21 cellular contexts compared by ENCODE assay signal in the genomic region with DNA sequence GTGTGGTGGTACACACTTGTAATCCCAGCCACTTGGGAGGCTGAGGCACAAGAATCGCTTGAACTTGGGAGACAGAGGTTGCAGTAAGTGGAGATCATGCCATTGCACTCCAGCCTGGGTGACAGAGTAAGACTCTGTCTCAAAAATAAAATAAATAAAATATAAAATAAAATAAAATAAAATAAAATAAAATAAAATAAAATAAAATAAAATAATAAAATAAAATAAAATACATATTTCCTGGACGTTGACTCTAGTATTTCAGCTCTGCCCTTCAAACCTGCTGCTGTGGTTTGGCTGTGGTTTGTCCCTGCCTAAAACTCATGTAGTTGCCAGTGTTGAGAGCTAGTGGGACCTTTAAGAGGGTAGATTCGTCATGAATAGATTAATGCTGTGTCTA. TPM values are rescaled to one million over a fixed set of nuclear protein-coding genes. Genes with fewer than 3 reads are reported as not detected.
"Had no signal": no experiment of that assay in that cellular context is flagged by ENCODE, and none has a peak within 500 bp of the region (broad histone marks: within the 10 kb centered on the region; RNA-seq: fewer than 3 reads in every experiment).

No MANE protein-coding gene starts in this region.

RNA-seq across cellular contexts. Expression of a gene that starts 45.6 kb away (rescaled TPM):
- total RNA-seq: activated B cell treated with CpG ODN at 0.5 μM for 24 hours; activated CD4-positive, alpha-beta memory T cell treated with anti-CD3 and anti-CD28 coated beads for 36 hours; activated CD4-positive, alpha-beta T cell treated with anti-CD3 and anti-CD28 coated beads, Interleukin-2, amount 10 ng/mL, durations not matched to agents 24 days and 14 days; activated CD8-positive, alpha-beta memory T cell treated with anti-CD3 and anti-CD28 coated beads for 36 hours; activated CD8-positive, alpha-beta T cell treated with anti-CD3 and anti-CD28 coated beads for 36 hours; activated naive CD4-positive, alpha-beta T cell treated with anti-CD3 and anti-CD28 coated beads for 36 hours; activated naive CD4-positive, alpha-beta T cell treated with anti-CD3 and anti-CD28 coated beads, Interleukin-2, amount 50 U/mL, for 72 hours; activated naive CD8-positive, alpha-beta T cell treated with anti-CD3 and anti-CD28 coated beads for 36 hours; activated T-cell treated with anti-CD3 and anti-CD28 coated beads, Interleukin-2, amount 50 U/mL, for 4 hours; activated T-cell treated with anti-CD3 and anti-CD28 coated beads, Interleukin-2, amount 50 U/mL, for 72 hours; activated T-helper 1 cell treated with anti-CD3 and anti-CD28 coated beads, Interleukin-12 subunit alpha, Interleukin-12 subunit beta, Interleukin-2, Interleukin-4 antibody, amounts not matched to agents 30 ng/mL and 10 ng/mL and 1 ng/mL, durations not matched to agents 14 hours and 24 hours and 36 hours; activated T-helper 17 cell treated with anti-CD3 and anti-CD28 coated beads, Interleukin-2, amount 50 U/mL, for 72 hours; adrenal gland; aorta; bronchial epithelial cell; cardiac muscle cell; chondrocyte; T-cell; T-helper 1 cell treated with Interleukin-12 subunit alpha and Interleukin-12 subunit beta and Interleukin-4 antibody, amounts not matched to agents 30 ng/mL and 1 ng/mL, for 36 hours; T-helper 17 cell; T-helper 2 cell treated with Interferon-gamma antibody and Interleukin-4, amounts not matched to agents 100 ng/mL and 5 ng/mL, for 36 hours had no signal
- polyA plus RNA-seq: adrenal gland, aorta, cardiac muscle cell had no signal
